ENCODE assay signal across 1 cellular context in the genomic region with DNA sequence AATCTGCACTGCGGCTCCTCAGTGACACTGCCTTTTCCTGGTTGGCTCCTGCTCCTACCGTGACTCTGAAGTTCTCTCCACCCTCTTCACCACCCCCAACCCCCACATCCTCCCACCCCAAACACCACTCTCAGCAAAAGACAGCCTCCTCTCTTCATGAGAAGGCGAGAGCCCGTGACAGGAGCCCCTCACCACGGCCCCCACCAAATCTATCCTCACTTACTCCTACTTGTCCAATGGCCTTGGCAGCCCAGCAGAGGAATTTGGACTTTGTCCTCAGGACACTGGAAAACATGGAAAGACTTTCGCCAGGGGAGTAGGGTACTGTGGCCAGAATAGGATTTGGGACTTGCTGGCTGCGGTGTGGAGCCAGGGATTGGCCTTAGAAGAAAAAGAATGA.
TF ChIP-seq lines count a peak whose summit lies in the region.

No MANE protein-coding gene starts in this region.

TF ChIP-seq in HepG2, 621 proteins besides CTCF, POLR2A, EP300 and RAD21 (continued from another document and continues in another):
- TF ChIP-seq HNRNPUL1 (IDR thresholded peaks at IDR 0.05; ENCODE audit: low read depth, low read length): no peak
- TF ChIP-seq MAZ (IDR thresholded peaks at IDR 0.05; ENCODE audit: borderline replicate concordance, low read depth, low read length): no peak
- TF ChIP-seq MAZ (CRISPR knock-in tag; IDR thresholded peaks at IDR 0.05; ENCODE audit: low read depth): peak; percentile 33; the same call in 1 of the 2 replicates
- TF ChIP-seq, protein P1, sequence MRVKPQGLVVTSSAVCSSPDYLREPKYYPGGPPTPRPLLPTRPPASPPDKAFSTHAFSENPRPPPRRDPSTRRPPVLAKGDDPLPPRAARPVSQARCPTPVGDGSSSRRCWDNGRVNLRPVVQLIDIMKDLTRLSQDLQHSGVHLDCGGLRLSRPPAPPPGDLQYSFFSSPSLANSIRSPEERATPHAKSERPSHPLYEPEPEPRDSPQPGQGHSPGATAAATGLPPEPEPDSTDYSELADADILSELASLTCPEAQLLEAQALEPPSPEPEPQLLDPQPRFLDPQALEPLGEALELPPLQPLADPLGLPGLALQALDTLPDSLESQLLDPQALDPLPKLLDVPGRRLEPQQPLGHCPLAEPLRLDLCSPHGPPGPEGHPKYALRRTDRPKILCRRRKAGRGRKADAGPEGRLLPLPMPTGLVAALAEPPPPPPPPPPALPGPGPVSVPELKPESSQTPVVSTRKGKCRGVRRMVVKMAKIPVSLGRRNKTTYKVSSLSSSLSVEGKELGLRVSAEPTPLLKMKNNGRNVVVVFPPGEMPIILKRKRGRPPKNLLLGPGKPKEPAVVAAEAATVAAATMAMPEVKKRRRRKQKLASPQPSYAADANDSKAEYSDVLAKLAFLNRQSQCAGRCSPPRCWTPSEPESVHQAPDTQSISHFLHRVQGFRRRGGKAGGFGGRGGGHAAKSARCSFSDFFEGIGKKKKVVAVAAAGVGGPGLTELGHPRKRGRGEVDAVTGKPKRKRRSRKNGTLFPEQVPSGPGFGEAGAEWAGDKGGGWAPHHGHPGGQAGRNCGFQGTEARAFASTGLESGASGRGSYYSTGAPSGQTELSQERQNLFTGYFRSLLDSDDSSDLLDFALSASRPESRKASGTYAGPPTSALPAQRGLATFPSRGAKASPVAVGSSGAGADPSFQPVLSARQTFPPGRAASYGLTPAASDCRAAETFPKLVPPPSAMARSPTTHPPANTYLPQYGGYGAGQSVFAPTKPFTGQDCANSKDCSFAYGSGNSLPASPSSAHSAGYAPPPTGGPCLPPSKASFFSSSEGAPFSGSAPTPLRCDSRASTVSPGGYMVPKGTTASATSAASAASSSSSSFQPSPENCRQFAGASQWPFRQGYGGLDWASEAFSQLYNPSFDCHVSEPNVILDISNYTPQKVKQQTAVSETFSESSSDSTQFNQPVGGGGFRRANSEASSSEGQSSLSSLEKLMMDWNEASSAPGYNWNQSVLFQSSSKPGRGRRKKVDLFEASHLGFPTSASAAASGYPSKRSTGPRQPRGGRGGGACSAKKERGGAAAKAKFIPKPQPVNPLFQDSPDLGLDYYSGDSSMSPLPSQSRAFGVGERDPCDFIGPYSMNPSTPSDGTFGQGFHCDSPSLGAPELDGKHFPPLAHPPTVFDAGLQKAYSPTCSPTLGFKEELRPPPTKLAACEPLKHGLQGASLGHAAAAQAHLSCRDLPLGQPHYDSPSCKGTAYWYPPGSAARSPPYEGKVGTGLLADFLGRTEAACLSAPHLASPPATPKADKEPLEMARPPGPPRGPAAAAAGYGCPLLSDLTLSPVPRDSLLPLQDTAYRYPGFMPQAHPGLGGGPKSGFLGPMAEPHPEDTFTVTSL (CRISPR knock-in tag; IDR thresholded peaks at IDR 0.05; ENCODE audit: borderline replicate concordance): no peak
- TF ChIP-seq ZSCAN25 (CRISPR knock-in tag; IDR thresholded peaks at IDR 0.05): 0 out of 2 replicates have a peak, but pooled peaks have one; percentile 39
- 0 out of 2 replicates have a peak, but pooled peaks have one; percentile 44 for TF ChIP-seq MIER2 (CRISPR knock-in tag; IDR thresholded peaks at IDR 0.05)
- TF ChIP-seq POLR2AphosphoS5 (IDR thresholded peaks at IDR 0.05; ENCODE audit: low read depth, low read length): peak; percentile 33; the same call in 1 of the 2 replicates
- no peak for TF ChIP-seq ZFAT (CRISPR knock-in tag; conservative IDR thresholded peaks at IDR 0.05)
- no peak for TF ChIP-seq HDAC2 (CRISPR knock-in tag; IDR thresholded peaks at IDR 0.05)
- TF ChIP-seq NCOR1 (IDR thresholded peaks at IDR 0.05; ENCODE audit: borderline replicate concordance, low read length): peak; percentile 80
- 0 out of 2 replicates have a peak, but pooled peaks have one; percentile 22 for TF ChIP-seq KAT8 (CRISPR knock-in tag; IDR thresholded peaks at IDR 0.05)
- no peak for TF ChIP-seq SATB2 (CRISPR knock-in tag; IDR thresholded peaks at IDR 0.05)
- no peak for TF ChIP-seq ETV5 (CRISPR knock-in tag; IDR thresholded peaks at IDR 0.05; ENCODE audit: borderline replicate concordance)
- TF ChIP-seq, protein P2, sequence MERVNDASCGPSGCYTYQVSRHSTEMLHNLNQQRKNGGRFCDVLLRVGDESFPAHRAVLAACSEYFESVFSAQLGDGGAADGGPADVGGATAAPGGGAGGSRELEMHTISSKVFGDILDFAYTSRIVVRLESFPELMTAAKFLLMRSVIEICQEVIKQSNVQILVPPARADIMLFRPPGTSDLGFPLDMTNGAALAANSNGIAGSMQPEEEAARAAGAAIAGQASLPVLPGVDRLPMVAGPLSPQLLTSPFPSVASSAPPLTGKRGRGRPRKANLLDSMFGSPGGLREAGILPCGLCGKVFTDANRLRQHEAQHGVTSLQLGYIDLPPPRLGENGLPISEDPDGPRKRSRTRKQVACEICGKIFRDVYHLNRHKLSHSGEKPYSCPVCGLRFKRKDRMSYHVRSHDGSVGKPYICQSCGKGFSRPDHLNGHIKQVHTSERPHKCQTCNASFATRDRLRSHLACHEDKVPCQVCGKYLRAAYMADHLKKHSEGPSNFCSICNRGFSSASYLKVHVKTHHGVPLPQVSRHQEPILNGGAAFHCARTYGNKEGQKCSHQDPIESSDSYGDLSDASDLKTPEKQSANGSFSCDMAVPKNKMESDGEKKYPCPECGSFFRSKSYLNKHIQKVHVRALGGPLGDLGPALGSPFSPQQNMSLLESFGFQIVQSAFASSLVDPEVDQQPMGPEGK (CRISPR knock-in tag; IDR thresholded peaks at IDR 0.05): peak; percentile 83
- TF ChIP-seq ZNF709 (CRISPR knock-in tag; IDR thresholded peaks at IDR 0.05): no peak
- TF ChIP-seq HNRNPK (IDR thresholded peaks at IDR 0.05; ENCODE audit: low read depth, low read length, poor library complexity, severe bottlenecking): peak; percentile 25
- TF ChIP-seq ZNF850 (CRISPR knock-in tag; conservative IDR thresholded peaks at IDR 0.05): no peak
- TF ChIP-seq ZNF629 (CRISPR knock-in tag; conservative IDR thresholded peaks at IDR 0.05): no peak
- no peak for TF ChIP-seq ZNF30 (CRISPR knock-in tag; IDR thresholded peaks at IDR 0.05)
- no peak for TF ChIP-seq KLF16 (CRISPR knock-in tag; IDR thresholded peaks at IDR 0.05)
- no peak for TF ChIP-seq MED1 (CRISPR knock-in tag; IDR thresholded peaks at IDR 0.05)
- TF ChIP-seq JUN (CRISPR knock-in tag; IDR thresholded peaks at IDR 0.05): no peak
- TF ChIP-seq, protein P3, sequence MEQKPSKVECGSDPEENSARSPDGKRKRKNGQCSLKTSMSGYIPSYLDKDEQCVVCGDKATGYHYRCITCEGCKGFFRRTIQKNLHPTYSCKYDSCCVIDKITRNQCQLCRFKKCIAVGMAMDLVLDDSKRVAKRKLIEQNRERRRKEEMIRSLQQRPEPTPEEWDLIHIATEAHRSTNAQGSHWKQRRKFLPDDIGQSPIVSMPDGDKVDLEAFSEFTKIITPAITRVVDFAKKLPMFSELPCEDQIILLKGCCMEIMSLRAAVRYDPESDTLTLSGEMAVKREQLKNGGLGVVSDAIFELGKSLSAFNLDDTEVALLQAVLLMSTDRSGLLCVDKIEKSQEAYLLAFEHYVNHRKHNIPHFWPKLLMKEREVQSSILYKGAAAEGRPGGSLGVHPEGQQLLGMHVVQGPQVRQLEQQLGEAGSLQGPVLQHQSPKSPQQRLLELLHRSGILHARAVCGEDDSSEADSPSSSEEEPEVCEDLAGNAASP (CRISPR knock-in tag; IDR thresholded peaks at IDR 0.05; ENCODE audit: borderline replicate concordance): peak; percentile 63; the same call in 1 of the 2 replicates
- TF ChIP-seq ZBTB42 (CRISPR knock-in tag; IDR thresholded peaks at IDR 0.05): no peak
- TF ChIP-seq KDM1A (CRISPR knock-in tag; IDR thresholded peaks at IDR 0.05): 0 out of 2 replicates have a peak, but pooled peaks have one; percentile 15
- TF ChIP-seq GFI1 (CRISPR knock-in tag; IDR thresholded peaks at IDR 0.05; ENCODE audit: borderline replicate concordance): no peak
- TF ChIP-seq HNF4G (IDR thresholded peaks at IDR 0.05; ENCODE audit: borderline replicate concordance, low read depth, low read length): peak; percentile 94
- peak; percentile 82; the same call in 1 of the 2 replicates for TF ChIP-seq HNF4G (CRISPR knock-in tag; IDR thresholded peaks at IDR 0.05; ENCODE audit: borderline replicate concordance, low read depth)
- peak; percentile 44; the same call in 1 of the 2 replicates for TF ChIP-seq FOXO1 (CRISPR knock-in tag; IDR thresholded peaks at IDR 0.05)
- TF ChIP-seq, protein P4, sequence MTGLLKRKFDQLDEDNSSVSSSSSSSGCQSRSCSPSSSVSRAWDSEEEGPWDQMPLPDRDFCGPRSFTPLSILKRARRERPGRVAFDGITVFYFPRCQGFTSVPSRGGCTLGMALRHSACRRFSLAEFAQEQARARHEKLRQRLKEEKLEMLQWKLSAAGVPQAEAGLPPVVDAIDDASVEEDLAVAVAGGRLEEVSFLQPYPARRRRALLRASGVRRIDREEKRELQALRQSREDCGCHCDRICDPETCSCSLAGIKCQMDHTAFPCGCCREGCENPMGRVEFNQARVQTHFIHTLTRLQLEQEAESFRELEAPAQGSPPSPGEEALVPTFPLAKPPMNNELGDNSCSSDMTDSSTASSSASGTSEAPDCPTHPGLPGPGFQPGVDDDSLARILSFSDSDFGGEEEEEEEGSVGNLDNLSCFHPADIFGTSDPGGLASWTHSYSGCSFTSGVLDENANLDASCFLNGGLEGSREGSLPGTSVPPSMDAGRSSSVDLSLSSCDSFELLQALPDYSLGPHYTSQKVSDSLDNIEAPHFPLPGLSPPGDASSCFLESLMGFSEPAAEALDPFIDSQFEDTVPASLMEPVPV (CRISPR knock-in tag; IDR thresholded peaks at IDR 0.05): no peak
- TF ChIP-seq HHEX (CRISPR knock-in tag; IDR thresholded peaks at IDR 0.05): no peak
- TF ChIP-seq SAP130 (CRISPR knock-in tag; IDR thresholded peaks at IDR 0.05; ENCODE audit: low read depth): peak; percentile 35; the same call in 1 of the 2 replicates
- TF ChIP-seq, protein P5, sequence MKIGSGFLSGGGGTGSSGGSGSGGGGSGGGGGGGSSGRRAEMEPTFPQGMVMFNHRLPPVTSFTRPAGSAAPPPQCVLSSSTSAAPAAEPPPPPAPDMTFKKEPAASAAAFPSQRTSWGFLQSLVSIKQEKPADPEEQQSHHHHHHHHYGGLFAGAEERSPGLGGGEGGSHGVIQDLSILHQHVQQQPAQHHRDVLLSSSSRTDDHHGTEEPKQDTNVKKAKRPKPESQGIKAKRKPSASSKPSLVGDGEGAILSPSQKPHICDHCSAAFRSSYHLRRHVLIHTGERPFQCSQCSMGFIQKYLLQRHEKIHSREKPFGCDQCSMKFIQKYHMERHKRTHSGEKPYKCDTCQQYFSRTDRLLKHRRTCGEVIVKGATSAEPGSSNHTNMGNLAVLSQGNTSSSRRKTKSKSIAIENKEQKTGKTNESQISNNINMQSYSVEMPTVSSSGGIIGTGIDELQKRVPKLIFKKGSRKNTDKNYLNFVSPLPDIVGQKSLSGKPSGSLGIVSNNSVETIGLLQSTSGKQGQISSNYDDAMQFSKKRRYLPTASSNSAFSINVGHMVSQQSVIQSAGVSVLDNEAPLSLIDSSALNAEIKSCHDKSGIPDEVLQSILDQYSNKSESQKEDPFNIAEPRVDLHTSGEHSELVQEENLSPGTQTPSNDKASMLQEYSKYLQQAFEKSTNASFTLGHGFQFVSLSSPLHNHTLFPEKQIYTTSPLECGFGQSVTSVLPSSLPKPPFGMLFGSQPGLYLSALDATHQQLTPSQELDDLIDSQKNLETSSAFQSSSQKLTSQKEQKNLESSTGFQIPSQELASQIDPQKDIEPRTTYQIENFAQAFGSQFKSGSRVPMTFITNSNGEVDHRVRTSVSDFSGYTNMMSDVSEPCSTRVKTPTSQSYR (CRISPR knock-in tag; IDR thresholded peaks at IDR 0.05; ENCODE audit: borderline replicate concordance): peak; percentile 45; the same call in 1 of the 2 replicates
- TF ChIP-seq SOX6 (IDR thresholded peaks at IDR 0.05): no peak
- peak; percentile 51 for TF ChIP-seq SOX6 (CRISPR knock-in tag; IDR thresholded peaks at IDR 0.05)
- TF ChIP-seq, protein P6, sequence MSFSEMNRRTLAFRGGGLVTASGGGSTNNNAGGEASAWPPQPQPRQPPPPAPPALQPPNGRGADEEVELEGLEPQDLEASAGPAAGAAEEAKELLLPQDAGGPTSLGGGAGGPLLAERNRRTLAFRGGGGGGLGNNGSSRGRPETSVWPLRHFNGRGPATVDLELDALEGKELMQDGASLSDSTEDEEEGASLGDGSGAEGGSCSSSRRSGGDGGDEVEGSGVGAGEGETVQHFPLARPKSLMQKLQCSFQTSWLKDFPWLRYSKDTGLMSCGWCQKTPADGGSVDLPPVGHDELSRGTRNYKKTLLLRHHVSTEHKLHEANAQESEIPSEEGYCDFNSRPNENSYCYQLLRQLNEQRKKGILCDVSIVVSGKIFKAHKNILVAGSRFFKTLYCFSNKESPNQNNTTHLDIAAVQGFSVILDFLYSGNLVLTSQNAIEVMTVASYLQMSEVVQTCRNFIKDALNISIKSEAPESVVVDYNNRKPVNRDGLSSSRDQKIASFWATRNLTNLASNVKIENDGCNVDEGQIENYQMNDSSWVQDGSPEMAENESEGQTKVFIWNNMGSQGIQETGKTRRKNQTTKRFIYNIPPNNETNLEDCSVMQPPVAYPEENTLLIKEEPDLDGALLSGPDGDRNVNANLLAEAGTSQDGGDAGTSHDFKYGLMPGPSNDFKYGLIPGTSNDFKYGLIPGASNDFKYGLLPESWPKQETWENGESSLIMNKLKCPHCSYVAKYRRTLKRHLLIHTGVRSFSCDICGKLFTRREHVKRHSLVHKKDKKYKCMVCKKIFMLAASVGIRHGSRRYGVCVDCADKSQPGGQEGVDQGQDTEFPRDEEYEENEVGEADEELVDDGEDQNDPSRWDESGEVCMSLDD (CRISPR knock-in tag; IDR thresholded peaks at IDR 0.05; ENCODE audit: borderline replicate concordance): no peak
- peak; percentile 22; the same call in 1 of the 2 replicates for TF ChIP-seq SOX5 (CRISPR knock-in tag; IDR thresholded peaks at IDR 0.05; ENCODE audit: borderline replicate concordance)
- no peak for TF ChIP-seq CCAR2 (optimal IDR thresholded peaks at IDR 0.05; ENCODE audit: low read depth, low read length)
- TF ChIP-seq, protein P7, sequence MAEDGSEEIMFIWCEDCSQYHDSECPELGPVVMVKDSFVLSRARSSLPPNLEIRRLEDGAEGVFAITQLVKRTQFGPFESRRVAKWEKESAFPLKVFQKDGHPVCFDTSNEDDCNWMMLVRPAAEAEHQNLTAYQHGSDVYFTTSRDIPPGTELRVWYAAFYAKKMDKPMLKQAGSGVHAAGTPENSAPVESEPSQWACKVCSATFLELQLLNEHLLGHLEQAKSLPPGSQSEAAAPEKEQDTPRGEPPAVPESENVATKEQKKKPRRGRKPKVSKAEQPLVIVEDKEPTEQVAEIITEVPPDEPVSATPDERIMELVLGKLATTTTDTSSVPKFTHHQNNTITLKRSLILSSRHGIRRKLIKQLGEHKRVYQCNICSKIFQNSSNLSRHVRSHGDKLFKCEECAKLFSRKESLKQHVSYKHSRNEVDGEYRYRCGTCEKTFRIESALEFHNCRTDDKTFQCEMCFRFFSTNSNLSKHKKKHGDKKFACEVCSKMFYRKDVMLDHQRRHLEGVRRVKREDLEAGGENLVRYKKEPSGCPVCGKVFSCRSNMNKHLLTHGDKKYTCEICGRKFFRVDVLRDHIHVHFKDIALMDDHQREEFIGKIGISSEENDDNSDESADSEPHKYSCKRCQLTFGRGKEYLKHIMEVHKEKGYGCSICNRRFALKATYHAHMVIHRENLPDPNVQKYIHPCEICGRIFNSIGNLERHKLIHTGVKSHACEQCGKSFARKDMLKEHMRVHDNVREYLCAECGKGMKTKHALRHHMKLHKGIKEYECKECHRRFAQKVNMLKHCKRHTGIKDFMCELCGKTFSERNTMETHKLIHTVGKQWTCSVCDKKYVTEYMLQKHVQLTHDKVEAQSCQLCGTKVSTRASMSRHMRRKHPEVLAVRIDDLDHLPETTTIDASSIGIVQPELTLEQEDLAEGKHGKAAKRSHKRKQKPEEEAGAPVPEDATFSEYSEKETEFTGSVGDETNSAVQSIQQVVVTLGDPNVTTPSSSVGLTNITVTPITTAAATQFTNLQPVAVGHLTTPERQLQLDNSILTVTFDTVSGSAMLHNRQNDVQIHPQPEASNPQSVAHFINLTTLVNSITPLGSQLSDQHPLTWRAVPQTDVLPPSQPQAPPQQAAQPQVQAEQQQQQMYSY (CRISPR knock-in tag; IDR thresholded peaks at IDR 0.05): peak; percentile 98
